Comparison of ENCODE assay signal across 17 cellular contexts in genomic region chr20:37798312-37798711, GRCh38.
DNase-seq lines count a peak whose midpoint lies in the region; ATAC-seq and TF ChIP-seq lines count a peak whose summit lies in the region.
"Had no signal": no experiment of that assay in that cellular context is flagged by ENCODE, and none has a peak within 500 bp of the region (broad histone marks: within the 10 kb centered on the region; RNA-seq: fewer than 3 reads in every experiment).

No MANE protein-coding gene starts in this region.

- H3K4me3 ChIP-seq in liver (ENCODE audit: low read depth in 1 of 3, low read length in 3 of 3) = no peak overlapping the region
- H3K4me3 ChIP-seq: BLaER1 treated with 17β-estradiol and CSF1 and Interleukin-3, amounts not matched to agents 10 nM and 100 nM had no signal

- 44% methylated on average over 2 of the region's 2 CpGs for WGBS in liver

- peaks cover 9 to 35% (median 32%) of the 10 kb centered on the region in 4 donors for H3K4me1 ChIP-seq in liver (ENCODE audit: control insufficient read depth in 4 of 4, insufficient read depth in 4 of 4, low read length in 3 of 4)
- H3K4me1 ChIP-seq: Caco-2 had no signal

- H3K9me3 ChIP-seq in liver (ENCODE audit: control insufficient read depth in 4 of 4, low read length in 3 of 4) = no peaks in the 10 kb centered on the region
- H3K9me3 ChIP-seq: Caco-2 had no signal

- H3K27me3 ChIP-seq in liver (ENCODE audit: control insufficient read depth in 4 of 4, insufficient read depth in 4 of 4, low read length in 3 of 4) = no peaks in the 10 kb centered on the region
- H3K27me3 ChIP-seq: BLaER1 treated with 17β-estradiol and CSF1 and Interleukin-3, amounts not matched to agents 10 nM and 100 nM had no signal

- peaks cover 0 to 5% (median 2%) of the 10 kb centered on the region in 4 donors for H3K36me3 ChIP-seq in liver (ENCODE audit: control insufficient read depth in 4 of 4, insufficient read depth in 3 of 4, low read depth in 1 of 4, low read length in 3 of 4)

- ATAC-seq in left lobe of liver (peak; percentile 82), HG03139 (IDR thresholded peaks at IDR 0.05; ENCODE audit: unreplicated experiment) (no peak)
- ATAC-seq: CD8-positive, alpha-beta T cell had no signal

- no peak for TF ChIP-seq CTCF in liver (IDR thresholded peaks at IDR 0.05; ENCODE audit: low read depth, low read length, missing input control)

- H3K9ac ChIP-seq in liver (ENCODE audit: low read depth in 1 of 2, low read length in 2 of 2) = no peak overlapping the region
- H3K9ac ChIP-seq: BLaER1 treated with 17β-estradiol and CSF1 and Interleukin-3, amounts not matched to agents 10 nM and 100 nM had no signal

- TF ChIP-seq RAD21 in liver (IDR thresholded peaks at IDR 0.05) = peak; percentile 34 to 56

- DNase-seq in left lobe of liver (ENCODE audit: low spot score) (peak; percentile 53), mucosa of gallbladder (ENCODE audit: low spot score) (peak; percentile 13), NCI-H345 treated with DMSO at 0.1 percent for 48 hours (lab: John Stamatoyannopoulos, UW; ENCODE audit: unreplicated experiment) (no peak), NCI-H1417 (lab: John Stamatoyannopoulos, UW) (no peak)
- no peak for DNase-seq in activated CD4-positive, alpha-beta T cell treated with anti-CD3 and anti-CD28 coated beads, Interleukin-2, amount 50 U/mL, for 48 hours
- DNase-seq: 8988T; ACHN; Caco-2; Calu3; CD4-positive, alpha-beta T cell; CD8-positive, alpha-beta T cell; DMS79 treated with DMSO at 0.1 percent for 48 hours; GF-D8 had no signal

- H3K27ac ChIP-seq in liver (ENCODE audit: low read depth in 1 of 2, low read length in 2 of 2) = no peak overlapping the region
- H3K27ac ChIP-seq: BLaER1 treated with 17β-estradiol and CSF1 and Interleukin-3, amounts not matched to agents 10 nM and 100 nM; C4-2B had no signal

TF ChIP-seq in liver, 16 proteins besides CTCF, POLR2A, EP300 and RAD21:
- TF ChIP-seq, protein P1, sequence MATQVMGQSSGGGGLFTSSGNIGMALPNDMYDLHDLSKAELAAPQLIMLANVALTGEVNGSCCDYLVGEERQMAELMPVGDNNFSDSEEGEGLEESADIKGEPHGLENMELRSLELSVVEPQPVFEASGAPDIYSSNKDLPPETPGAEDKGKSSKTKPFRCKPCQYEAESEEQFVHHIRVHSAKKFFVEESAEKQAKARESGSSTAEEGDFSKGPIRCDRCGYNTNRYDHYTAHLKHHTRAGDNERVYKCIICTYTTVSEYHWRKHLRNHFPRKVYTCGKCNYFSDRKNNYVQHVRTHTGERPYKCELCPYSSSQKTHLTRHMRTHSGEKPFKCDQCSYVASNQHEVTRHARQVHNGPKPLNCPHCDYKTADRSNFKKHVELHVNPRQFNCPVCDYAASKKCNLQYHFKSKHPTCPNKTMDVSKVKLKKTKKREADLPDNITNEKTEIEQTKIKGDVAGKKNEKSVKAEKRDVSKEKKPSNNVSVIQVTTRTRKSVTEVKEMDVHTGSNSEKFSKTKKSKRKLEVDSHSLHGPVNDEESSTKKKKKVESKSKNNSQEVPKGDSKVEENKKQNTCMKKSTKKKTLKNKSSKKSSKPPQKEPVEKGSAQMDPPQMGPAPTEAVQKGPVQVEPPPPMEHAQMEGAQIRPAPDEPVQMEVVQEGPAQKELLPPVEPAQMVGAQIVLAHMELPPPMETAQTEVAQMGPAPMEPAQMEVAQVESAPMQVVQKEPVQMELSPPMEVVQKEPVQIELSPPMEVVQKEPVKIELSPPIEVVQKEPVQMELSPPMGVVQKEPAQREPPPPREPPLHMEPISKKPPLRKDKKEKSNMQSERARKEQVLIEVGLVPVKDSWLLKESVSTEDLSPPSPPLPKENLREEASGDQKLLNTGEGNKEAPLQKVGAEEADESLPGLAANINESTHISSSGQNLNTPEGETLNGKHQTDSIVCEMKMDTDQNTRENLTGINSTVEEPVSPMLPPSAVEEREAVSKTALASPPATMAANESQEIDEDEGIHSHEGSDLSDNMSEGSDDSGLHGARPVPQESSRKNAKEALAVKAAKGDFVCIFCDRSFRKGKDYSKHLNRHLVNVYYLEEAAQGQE (IDR thresholded peaks at IDR 0.05) = peak; percentile 22
- peak; percentile 65 for TF ChIP-seq YY1 (IDR thresholded peaks at IDR 0.05)
- TF ChIP-seq, protein P2, sequence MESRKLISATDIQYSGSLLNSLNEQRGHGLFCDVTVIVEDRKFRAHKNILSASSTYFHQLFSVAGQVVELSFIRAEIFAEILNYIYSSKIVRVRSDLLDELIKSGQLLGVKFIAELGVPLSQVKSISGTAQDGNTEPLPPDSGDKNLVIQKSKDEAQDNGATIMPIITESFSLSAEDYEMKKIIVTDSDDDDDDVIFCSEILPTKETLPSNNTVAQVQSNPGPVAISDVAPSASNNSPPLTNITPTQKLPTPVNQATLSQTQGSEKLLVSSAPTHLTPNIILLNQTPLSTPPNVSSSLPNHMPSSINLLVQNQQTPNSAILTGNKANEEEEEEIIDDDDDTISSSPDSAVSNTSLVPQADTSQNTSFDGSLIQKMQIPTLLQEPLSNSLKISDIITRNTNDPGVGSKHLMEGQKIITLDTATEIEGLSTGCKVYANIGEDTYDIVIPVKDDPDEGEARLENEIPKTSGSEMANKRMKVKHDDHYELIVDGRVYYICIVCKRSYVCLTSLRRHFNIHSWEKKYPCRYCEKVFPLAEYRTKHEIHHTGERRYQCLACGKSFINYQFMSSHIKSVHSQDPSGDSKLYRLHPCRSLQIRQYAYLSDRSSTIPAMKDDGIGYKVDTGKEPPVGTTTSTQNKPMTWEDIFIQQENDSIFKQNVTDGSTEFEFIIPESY (IDR thresholded peaks at IDR 0.05) = no peak
- peak; percentile 51 to 77 for TF ChIP-seq JUND (IDR thresholded peaks at IDR 0.05)
- TF ChIP-seq SP1 (IDR thresholded peaks at IDR 0.05) = peak; percentile 64
- TF ChIP-seq ATF3 (IDR thresholded peaks at IDR 0.05) = no peak
- no peak for TF ChIP-seq GABPA (IDR thresholded peaks at IDR 0.05 in 1 of 2, conservative IDR thresholded peaks at IDR 0.05 in 1 of 2)
- TF ChIP-seq HNF4A (conservative IDR thresholded peaks at IDR 0.05) = peak; percentile 89 to 94
- TF ChIP-seq NR2F2 (IDR thresholded peaks at IDR 0.05) = peak; percentile 30
- TF ChIP-seq FOXA1 (IDR thresholded peaks at IDR 0.05) = no peak
- TF ChIP-seq, protein P3, sequence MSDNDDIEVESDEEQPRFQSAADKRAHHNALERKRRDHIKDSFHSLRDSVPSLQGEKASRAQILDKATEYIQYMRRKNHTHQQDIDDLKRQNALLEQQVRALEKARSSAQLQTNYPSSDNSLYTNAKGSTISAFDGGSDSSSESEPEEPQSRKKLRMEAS (IDR thresholded peaks at IDR 0.05) = peak; percentile 27
- no peak for TF ChIP-seq TAF1 (conservative IDR thresholded peaks at IDR 0.05)
- TF ChIP-seq FOXA2 (IDR thresholded peaks at IDR 0.05) = no peak
- peak; percentile 83 for TF ChIP-seq HNF4G (IDR thresholded peaks at IDR 0.05)
- TF ChIP-seq EGR1 (IDR thresholded peaks at IDR 0.05; ENCODE audit: low read depth in 2 of 2) = no peak
- peak; percentile 72 to 83 for TF ChIP-seq RXRA (IDR thresholded peaks at IDR 0.05)

Comparison
In these comparisons a context has a peak if more than half of its experiments do, and no peak if none do; other contexts are left out.
1. DNase-seq: peak in left lobe of liver (single experiment) and mucosa of gallbladder (single experiment); none in activated CD4-positive, alpha-beta T cell treated with anti-CD3 and anti-CD28 coated beads, Interleukin-2, amount 50 U/mL, for 48 hours (0 of 2), NCI-H345 treated with DMSO at 0.1 percent for 48 hours (single experiment) and NCI-H1417 (0 of 3).